1 cellular context compared by ENCODE assay signal in genomic region chr16:2928151-2928550, GRCh38. TPM values are rescaled to one million over a fixed set of nuclear protein-coding genes. Genes with fewer than 3 reads are reported as not detected.
"Had no signal": no experiment of that assay in that cellular context is flagged by ENCODE, and none has a peak within 500 bp of the region (broad histone marks: within the 10 kb centered on the region; RNA-seq: fewer than 3 reads in every experiment).

No MANE protein-coding gene starts in this region.

RNA-seq across cellular contexts. Expression of gene KREMEN2, which starts 35.9 kb away (rescaled TPM):
- total RNA-seq: Right ventricle myocardium inferior had no signal
